In genomic region chr17:1718362-1719165, GRCh38 we compare ENCODE assay signal across 9 cellular contexts. TPM values are rescaled to one million over a fixed set of nuclear protein-coding genes. Genes with fewer than 3 reads are reported as not detected.
DNase-seq lines count a peak whose midpoint lies in the region; ATAC-seq and TF ChIP-seq lines count a peak whose summit lies in the region.
"Had no signal": no experiment of that assay in that cellular context is flagged by ENCODE, and none has a peak within 500 bp of the region (broad histone marks: within the 10 kb centered on the region; RNA-seq: fewer than 3 reads in every experiment).

No MANE protein-coding gene starts in this region.

- CTCF ChIA-PET in AG04450 (lab: Charles Lee), result interaction anchor here (0.8 to 7.1 kb wide), 3 partner anchors 44 to 145 kb away, joined by 3 to 89 read pairs (median 3); no protein-coding TSS in a partner anchor

- H3K9me3 ChIP-seq in AG04450 (ENCODE audit: control insufficient read depth, insufficient read depth, low read length), result no peaks in the 10 kb centered on the region; the same call in 1 of the 2 replicates

- POLR2A ChIA-PET in AG04450 (lab: Yijun Ruan, JAX), result interaction anchor here (1.0 to 4.5 kb wide), 2 partner anchors 49 to 111 kb away, joined by 4 to 52 read pairs; partner anchors contain the start of genes RPA1 and SMYD4

- H3K27me3 Mint-ChIP-seq in mesothelial cell of epicardium (ENCODE audit: low read depth), result no peaks in the 10 kb centered on the region

- no peak overlapping the region for H3K4me3 ChIP-seq in AG04450 (ENCODE audit: low read depth, low read length)

- H3K36me3 Mint-ChIP-seq in mesothelial cell of epicardium, result no peaks in the 10 kb centered on the region

- H3K27me3 ChIP-seq in AG04450 (ENCODE audit: control insufficient read depth, insufficient read depth, low read length), result no peaks in the 10 kb centered on the region

- peak overlapping the region; percentile 100 for H3K27ac Mint-ChIP-seq in mesothelial cell of epicardium

- peak overlapping the region; percentile 91 for H3K4me3 Mint-ChIP-seq in mesothelial cell of epicardium

- no peak for ATAC-seq in GM19035 (IDR thresholded peaks at IDR 0.05; ENCODE audit: unreplicated experiment)

- peaks cover 31% of the 10 kb centered on the region for H3K4me1 Mint-ChIP-seq in mesothelial cell of epicardium

- no peak for DNase-seq in AG04450 (ENCODE audit: low read depth, low spot score)
- no peak for DNase-seq in mesothelial cell of epicardium (ENCODE audit: low spot score in 2 of 2, unreplicated experiment in 2 of 2)
- DNase-seq in T-helper 9 cell, result no peak
- DNase-seq in stimulated activated CD4-positive, alpha-beta T cell treated with anti-CD3 and anti-CD28 coated beads, Interleukin-4, amount 100 ng/mL, for 4 hours, result no peak
- DNase-seq: activated CD4-positive, alpha-beta T cell treated with anti-CD3 and anti-CD28 coated beads, Interleukin-2, amount 50 U/mL, for 1 hour; DMS79 treated with DMSO at 0.1 percent for 48 hours; NCI-H1694 treated with DMSO at 0.1 percent for 48 hours had no signal

- H3K27ac ChIP-seq in AG04450 (ENCODE audit: low read depth, low read length) (peak overlapping the region; percentile 100), VCaP (peak overlapping the region; percentile 99)

- no peaks in the 10 kb centered on the region for H3K9me3 Mint-ChIP-seq in mesothelial cell of epicardium

- TF ChIP-seq CTCF in AG04450 (IDR thresholded peaks at IDR 0.05; ENCODE audit: low read depth, low read length), result no peak
- TF ChIP-seq CTCF in VCaP (conservative IDR thresholded peaks at IDR 0.05), result no peak
- TF ChIP-seq CTCF in mesothelial cell of epicardium (IDR thresholded peaks at IDR 0.05; ENCODE audit: unreplicated experiment), result no peak

RNA-seq across cellular contexts. Expression of gene WDR81, which starts 5.9 kb away (rescaled TPM):
- polyA plus RNA-seq in AG04450 (2011; rRNA removed), result 2.9 and 3.6 TPM in 2 replicates
- 5.7 and 6.9 TPM in 2 replicates for polyA minus RNA-seq in AG04450 (2011; rRNA and poly(A)+ RNA removed)
- 20.3 to 22.9 TPM (median 20.6 TPM) in 3 replicates for total RNA-seq in mesothelial cell of epicardium

RNA-seq across cellular contexts. Expression of gene TLCD2, which starts 8.4 kb away (rescaled TPM):
- 3.0 and 3.1 TPM in 2 replicates for polyA plus RNA-seq in AG04450 (2011; rRNA removed)
- 3.1 and 3.2 TPM in 2 replicates for polyA minus RNA-seq in AG04450 (2011; rRNA and poly(A)+ RNA removed)
- 8.6 to 9.2 TPM (median 8.7 TPM) in 3 replicates for total RNA-seq in mesothelial cell of epicardium

RNA-seq across cellular contexts. Expression of gene SERPINF2, which starts 24.1 kb away (rescaled TPM):
- 0.07 TPM in 1 of 2 replicates, not detected in the other for polyA plus RNA-seq in AG04450 (2011; rRNA removed)
- polyA minus RNA-seq in AG04450 (2011; rRNA and poly(A)+ RNA removed), result not detected in 2 replicates
- 0.32 to 0.63 TPM (median 0.44 TPM) in 3 replicates for total RNA-seq in mesothelial cell of epicardium

RNA-seq across cellular contexts. Expression of gene PRPF8, which starts 33.9 kb away (rescaled TPM):
- 126 and 161 TPM in 2 replicates for polyA plus RNA-seq in AG04450 (2011; rRNA removed)
- 420 and 507 TPM in 2 replicates for polyA minus RNA-seq in AG04450 (2011; rRNA and poly(A)+ RNA removed)
- total RNA-seq in mesothelial cell of epicardium, result 331 to 354 TPM (median 334 TPM) in 3 replicates

RNA-seq across cellular contexts. Expression of gene SERPINF1, which starts 43.3 kb away (rescaled TPM):
- polyA plus RNA-seq in AG04450 (2011; rRNA removed), result 376 and 473 TPM in 2 replicates
- 64.2 and 93.9 TPM in 2 replicates for polyA minus RNA-seq in AG04450 (2011; rRNA and poly(A)+ RNA removed)
- total RNA-seq in mesothelial cell of epicardium, result 69.6 to 72.5 TPM (median 71.4 TPM) in 3 replicates
